1 cellular context compared by ENCODE assay signal in genomic region chr22:45164217-45165123, GRCh38.
A peak's percentile ranks its signal among the peaks of the same experiment; 100 is the strongest.
TF ChIP-seq lines count a peak whose summit lies in the region.

No MANE protein-coding gene starts in this region.

TF ChIP-seq in K562, 482 proteins besides CTCF, POLR2A, EP300 and RAD21 (continued from another document):
- TF ChIP-seq, protein P1, sequence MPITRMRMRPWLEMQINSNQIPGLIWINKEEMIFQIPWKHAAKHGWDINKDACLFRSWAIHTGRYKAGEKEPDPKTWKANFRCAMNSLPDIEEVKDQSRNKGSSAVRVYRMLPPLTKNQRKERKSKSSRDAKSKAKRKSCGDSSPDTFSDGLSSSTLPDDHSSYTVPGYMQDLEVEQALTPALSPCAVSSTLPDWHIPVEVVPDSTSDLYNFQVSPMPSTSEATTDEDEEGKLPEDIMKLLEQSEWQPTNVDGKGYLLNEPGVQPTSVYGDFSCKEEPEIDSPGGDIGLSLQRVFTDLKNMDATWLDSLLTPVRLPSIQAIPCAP (CRISPR knock-in tag; IDR thresholded peaks at IDR 0.05; ENCODE audit: borderline replicate concordance) = no peak
- TF ChIP-seq VEZF1 (CRISPR knock-in tag; IDR thresholded peaks at IDR 0.05) (peak; percentile 47; the same call in 1 of the 2 replicates), GABPA (tag; conservative IDR thresholded peaks at IDR 0.05; ENCODE audit: low read depth) (peak; percentile 13; the same call in 1 of the 2 replicates), TEAD2 (tag; IDR thresholded peaks at IDR 0.05) (no peak)
